In the genomic region with DNA sequence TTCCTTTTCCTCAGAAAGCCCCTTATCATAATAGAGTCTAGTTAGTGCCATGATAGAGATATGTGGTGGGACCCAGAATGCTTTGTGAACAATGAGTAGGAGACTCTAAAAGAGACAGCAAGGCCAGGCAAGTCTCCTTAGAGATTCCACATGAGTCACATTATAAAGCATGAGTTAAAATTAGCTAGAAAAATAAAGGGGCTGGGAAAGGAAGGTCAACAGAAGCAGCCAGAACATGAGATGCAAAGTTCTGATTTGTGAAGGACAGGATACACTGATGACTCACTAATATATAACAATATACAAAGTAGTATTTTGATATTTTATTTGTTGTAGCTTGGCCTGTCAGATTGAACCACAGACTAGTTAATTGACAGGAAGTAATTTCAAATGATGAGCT, we compare ENCODE assay signal across 18 cellular contexts. TPM values are rescaled to one million over a fixed set of nuclear protein-coding genes. Genes with fewer than 3 reads are reported as not detected.
DNase-seq lines count a peak whose midpoint lies in the region; ATAC-seq and TF ChIP-seq lines count a peak whose summit lies in the region.
"Had no signal": no experiment of that assay in that cellular context is flagged by ENCODE, and none has a peak within 500 bp of the region (broad histone marks: within the 10 kb centered on the region; RNA-seq: fewer than 3 reads in every experiment).

No MANE protein-coding gene starts in this region.

- intact Hi-C loops in PC-3 (cut with micrococcal nuclease), result loop anchor here (1.0 to 5.0 kb wide), 4 partner anchors 17 to 283 kb away; no protein-coding TSS in a partner anchor
- intact Hi-C loops in OCI-LY7 (cut with micrococcal nuclease; ENCODE audit: unreplicated experiment), result no loop called here
- intact Hi-C loops in natural killer cell (cut with micrococcal nuclease), result no loop called here

- H3K9me2 ChIP-seq in PC-3 (replicated peaks; ENCODE audit: low read length), result no peaks in the 10 kb centered on the region
- H3K9me2 ChIP-seq in OCI-LY7 (ENCODE audit: insufficient read depth, low read length), result no peaks in the 10 kb centered on the region

- H3K4me1 ChIP-seq in PC-3 (ENCODE audit: insufficient read depth, low read length) (peaks cover 29% of the 10 kb centered on the region), OCI-LY7 (ENCODE audit: insufficient read depth, low read length, poor library complexity, severe bottlenecking) (no peaks in the 10 kb centered on the region)

- no TSS peak for BruUV-seq in PC-3 (replicated peaks; lab: Mats Ljungman, UMichigan)
- no TSS peak for BruUV-seq in OCI-LY7 (replicated peaks; lab: Mats Ljungman, UMichigan)

- POLR2A ChIA-PET in PC-3 (lab: Charles Lee; ENCODE audit: unreplicated experiment) (interaction anchor here (0.6 kb wide), 2 partner anchors 105 to 348 kb away, joined by 3 read pairs; no protein-coding TSS in a partner anchor), OCI-LY7 (lab: Charles Lee) (interaction anchor here (1.0 to 1.1 kb wide), 2 partner anchors 9 to 213 kb away, joined by 3 to 5 read pairs; no protein-coding TSS in a partner anchor)

- peaks cover 8% of the 10 kb centered on the region for H3F3A ChIP-seq in PC-3 (ENCODE audit: low read length, unreplicated experiment)

- CTCF ChIA-PET in PC-3 (lab: Charles Lee), result interaction anchor here (0.5 kb wide), 1 partner anchor 687 kb away, joined by 4 read pairs; no protein-coding TSS in a partner anchor
- CTCF ChIA-PET in OCI-LY7 (lab: Charles Lee; ENCODE audit: unreplicated experiment), result no interaction called here

- H2AFZ ChIP-seq in PC-3 (ENCODE audit: low read length) (no peak overlapping the region), OCI-LY7 (ENCODE audit: low read length) (no peak overlapping the region)

- H3K9ac ChIP-seq in PC-3 (ENCODE audit: low read length), result no peak overlapping the region

- H3K79me2 ChIP-seq in PC-3 (ENCODE audit: low read length) (no peaks in the 10 kb centered on the region), OCI-LY7 (ENCODE audit: insufficient read depth, low read depth, low read length) (no peaks in the 10 kb centered on the region)

- H3K9me3 Mint-ChIP-seq in natural killer cell, result no peaks in the 10 kb centered on the region
- H3K9me3 Mint-ChIP-seq: activated CD4-positive, alpha-beta T cell treated with anti-CD3 and anti-CD28 coated beads, Interleukin-2, amount 10 ng/mL, durations not matched to agents 24 days and 14 days; stimulated activated naive B cell treated with anti-CD40 and anti-IgM and Interleukin-4, amounts not matched to agents 10 μg/mL and 1 μg/mL and 100 μg/mL, for 72 hours had no signal

- H3K4me3 Mint-ChIP-seq in natural killer cell, result no peak overlapping the region
- H3K4me3 Mint-ChIP-seq: activated CD4-positive, alpha-beta T cell treated with anti-CD3 and anti-CD28 coated beads, Interleukin-2, amount 10 ng/mL, durations not matched to agents 24 days and 14 days; activated naive CD8-positive, alpha-beta T cell; stimulated activated naive B cell treated with anti-CD40 and anti-IgM and Interleukin-4, amounts not matched to agents 10 μg/mL and 1 μg/mL and 100 μg/mL, for 72 hours had no signal

- no peaks in the 10 kb centered on the region for H4K20me1 ChIP-seq in PC-3 (ENCODE audit: low read length)
- no peaks in the 10 kb centered on the region for H4K20me1 ChIP-seq in OCI-LY7 (ENCODE audit: insufficient read depth, low read length)

- H3K27me3 ChIP-seq in PC-3 (ENCODE audit: low read length), result no peaks in the 10 kb centered on the region
- H3K27me3 ChIP-seq: ovary had no signal

- H3K36me3 ChIP-seq in PC-3 (ENCODE audit: low read depth, low read length) (no peaks in the 10 kb centered on the region), OCI-LY7 (ENCODE audit: insufficient read depth, low read length) (no peaks in the 10 kb centered on the region)
- H3K36me3 ChIP-seq: ovary had no signal

- H3K4me1 Mint-ChIP-seq in natural killer cell, result no peaks in the 10 kb centered on the region
- H3K4me1 Mint-ChIP-seq: activated CD4-positive, alpha-beta T cell treated with anti-CD3 and anti-CD28 coated beads, Interleukin-2, amount 10 ng/mL, durations not matched to agents 24 days and 14 days; stimulated activated naive B cell treated with anti-CD40 and anti-IgM and Interleukin-4, amounts not matched to agents 10 μg/mL and 1 μg/mL and 100 μg/mL, for 72 hours had no signal

- H3K4me3 ChIP-seq in PC-3 (ENCODE audit: low read length), result no peak overlapping the region
- no peak overlapping the region for H3K4me3 ChIP-seq in OCI-LY7 (ENCODE audit: low read depth, low read length, poor library complexity, severe bottlenecking)
- H3K4me3 ChIP-seq: ovary, SK-N-MC had no signal

- H3K27ac Mint-ChIP-seq in natural killer cell, result no peak overlapping the region
- H3K27ac Mint-ChIP-seq: activated CD4-positive, alpha-beta T cell treated with anti-CD3 and anti-CD28 coated beads, Interleukin-2, amount 10 ng/mL, durations not matched to agents 24 days and 14 days; activated naive CD8-positive, alpha-beta T cell; stimulated activated naive B cell treated with anti-CD40 and anti-IgM and Interleukin-4, amounts not matched to agents 10 μg/mL and 1 μg/mL and 100 μg/mL, for 72 hours had no signal

- H3K36me3 Mint-ChIP-seq in natural killer cell, result no peaks in the 10 kb centered on the region
- H3K36me3 Mint-ChIP-seq: activated naive CD8-positive, alpha-beta T cell; stimulated activated naive B cell treated with anti-CD40 and anti-IgM and Interleukin-4, amounts not matched to agents 10 μg/mL and 1 μg/mL and 100 μg/mL, for 72 hours had no signal

- DNase-seq in EH (ENCODE audit: low read depth) (peak; percentile 86), PC-3 (peak; percentile 78), dermis blood vessel endothelial cell (peak; percentile 77), kidney glomerular epithelial cell (lab: John Stamatoyannopoulos, UW) (peak; percentile 20), cortex of kidney (lab: John Stamatoyannopoulos, UW) (no peak), OCI-LY7 (ENCODE audit: low spot score) (no peak), natural killer cell (no peak)
- no peak for DNase-seq in activated T-cell treated with anti-CD3 and anti-CD28 coated beads, Interleukin-2, amount 50 U/mL, for 48 hours
- DNase-seq: activated CD4-positive, alpha-beta T cell treated with anti-CD3 and anti-CD28 coated beads, Interleukin-2, amount 10 ng/mL, durations not matched to agents 24 days and 14 days; activated T-cell treated with anti-CD3 and anti-CD28 coated beads for 4 hours; hippocampal formation; KG1; NCI-H446 treated with DMSO at 0.1 percent for 48 hours; ovary; small intestine; stimulated activated naive B cell treated with anti-CD40 and anti-IgM and Interleukin-4, amounts not matched to agents 10 μg/mL and 1 μg/mL and 100 μg/mL, for 72 hours had no signal

- peak overlapping the region; percentile 38; the same call in 1 of the 2 replicates for H3K27ac ChIP-seq in PC-3 (ENCODE audit: low read length)
- no peak overlapping the region for H3K27ac ChIP-seq in OCI-LY7 (ENCODE audit: low read depth, low read length, poor library complexity, severe bottlenecking)
- H3K27ac ChIP-seq: ovary, SK-N-MC had no signal

- peaks cover 6 to 11% of the 10 kb centered on the region in 2 donors for H3K27me3 Mint-ChIP-seq in natural killer cell (ENCODE audit: low read depth in 2 of 2)

- ATAC-seq in PC-3 (peak; percentile 84), natural killer cell (no peak)
- ATAC-seq: stimulated activated naive B cell treated with anti-CD40 and anti-IgM and Interleukin-4, amounts not matched to agents 10 μg/mL and 1 μg/mL and 100 μg/mL, for 72 hours had no signal

- TF ChIP-seq CTCF in PC-3 (conservative IDR thresholded peaks at IDR 0.05; ENCODE audit: low read depth, low read length), result no peak
- TF ChIP-seq CTCF in OCI-LY7 (conservative IDR thresholded peaks at IDR 0.05; ENCODE audit: low read length), result no peak
- no peak for TF ChIP-seq CTCF in natural killer cell (IDR thresholded peaks at IDR 0.05)

- H3K9me3 ChIP-seq in PC-3 (ENCODE audit: low read length), result no peaks in the 10 kb centered on the region
- no peaks in the 10 kb centered on the region for H3K9me3 ChIP-seq in OCI-LY7 (ENCODE audit: low read length)
- H3K9me3 ChIP-seq: ovary had no signal

- peak overlapping the region; percentile 27; the same call in 1 of the 2 replicates for H3K4me2 ChIP-seq in PC-3 (ENCODE audit: low read length)
- H3K4me2 ChIP-seq in OCI-LY7 (ENCODE audit: low read length), result no peak overlapping the region

RNA-seq across cellular contexts. Expression of gene SNX13, which starts 25.3 kb away (rescaled TPM):
- total RNA-seq in PC-3 (2014; rRNA removed) (26.1 and 33.9 TPM in 2 replicates), dermis blood vessel endothelial cell (35.1 and 55.7 TPM in 2 replicates), OCI-LY7 (2022) (32.6 and 38.4 TPM in 2 replicates), natural killer cell (10 to 100 TPM; 34.8 to 38.5 (median 37.4) TPM)
- 20.0 and 25.1 TPM in 2 replicates for total RNA-seq in OCI-LY7 (2014; rRNA removed; shearing (Covaris generic))

Comparison
In these comparisons a context has a peak if more than half of its experiments do, and no peak if none do; other contexts are left out.
1. DNase-seq: peak in EH (single experiment), PC-3 (single experiment), dermis blood vessel endothelial cell (single experiment) and kidney glomerular epithelial cell (single experiment); none in cortex of kidney (single experiment), OCI-LY7 (single experiment), activated T-cell treated with anti-CD3 and anti-CD28 coated beads, Interleukin-2, amount 50 U/mL, for 48 hours (0 of 2) and natural killer cell (single experiment).